ENCODE assay signal across 8 cellular contexts in genomic region chr6:32189742-32190053, GRCh38. TPM values are rescaled to one million over a fixed set of nuclear protein-coding genes. Genes with fewer than 3 reads are reported as not detected.
DNase-seq lines count a peak whose midpoint lies in the region; ATAC-seq and TF ChIP-seq lines count a peak whose summit lies in the region.

No MANE protein-coding gene starts in this region.

- H3K4me3 Mint-ChIP-seq in effector memory CD8-positive, alpha-beta T cell = peak overlapping the region; percentile 95 to 99
- H3K4me3 Mint-ChIP-seq in naive B cell = peak overlapping the region; percentile 94 to 99 (median 97)

- TF ChIP-seq CTCF in AG09309 (IDR thresholded peaks at IDR 0.05; ENCODE audit: control insufficient read depth, insufficient read depth, low read depth, low read length, missing control alignments) = no peak

- H3K36me3 Mint-ChIP-seq in effector memory CD8-positive, alpha-beta T cell (ENCODE audit: insufficient read depth) = peaks cover 57% of the 10 kb centered on the region
- peaks cover 16 to 41% of the 10 kb centered on the region in 2 donors for H3K36me3 Mint-ChIP-seq in naive B cell

- no peaks in the 10 kb centered on the region for H3K27me3 Mint-ChIP-seq in effector memory CD8-positive, alpha-beta T cell
- no peaks in the 10 kb centered on the region for H3K27me3 Mint-ChIP-seq in naive B cell

- ATAC-seq in effector memory CD8-positive, alpha-beta T cell (replicated peaks) = no peak
- ATAC-seq in naive B cell (ENCODE audit: low read depth in 2 of 2) = no peak
- ATAC-seq in GM21737 (IDR thresholded peaks at IDR 0.05; ENCODE audit: unreplicated experiment) = no peak
- ATAC-seq in HG03378 (IDR thresholded peaks at IDR 0.05; ENCODE audit: unreplicated experiment) = no peak

- H3K4me3 ChIP-seq in AG09309 (ENCODE audit: control insufficient read depth, low read depth, low read length) = peak overlapping the region; percentile 70
- H3K4me3 ChIP-seq in NT2/D1 (ENCODE audit: insufficient read length, low read depth) = peak overlapping the region; percentile 58

- DNase-seq in AG09309 (ENCODE audit: low read depth) = no peak
- DNase-seq in NT2/D1 (ENCODE audit: low read depth, low spot score) = no peak
- no peak for DNase-seq in effector memory CD8-positive, alpha-beta T cell
- no peak for DNase-seq in naive B cell
- DNase-seq in NCI-H226 = no peak
- DNase-seq in stimulated activated CD4-positive, alpha-beta T cell treated with anti-CD3 and anti-CD28 coated beads, Interleukin-4, amount 100 ng/mL, for 24 hours = no peak

- H3K27ac Mint-ChIP-seq in effector memory CD8-positive, alpha-beta T cell = peak overlapping the region; percentile 96 to 98
- peak overlapping the region in 4 of 6 donors; percentile 81 to 100 (median 94) for H3K27ac Mint-ChIP-seq in naive B cell

- H3K9ac ChIP-seq in NT2/D1 (ENCODE audit: insufficient read length, low read depth) = peak overlapping the region; percentile 83

- no peaks in the 10 kb centered on the region for H3K27me3 ChIP-seq in NT2/D1 (ENCODE audit: insufficient read depth, insufficient read length)

- H3K4me1 ChIP-seq in NT2/D1 (ENCODE audit: insufficient read depth, insufficient read length) = peaks cover 8% of the 10 kb centered on the region

- peaks cover 64 to 74% of the 10 kb centered on the region in 2 donors for H3K4me1 Mint-ChIP-seq in effector memory CD8-positive, alpha-beta T cell (ENCODE audit: low read depth in 2 of 2)
- H3K4me1 Mint-ChIP-seq in naive B cell = peaks cover 71 to 77% (median 76%) of the 10 kb centered on the region in 3 donors

- H3K9me3 ChIP-seq in NT2/D1 (ENCODE audit: insufficient read depth, low read length) = no peaks in the 10 kb centered on the region

- H3K9me3 Mint-ChIP-seq in effector memory CD8-positive, alpha-beta T cell = no peaks in the 10 kb centered on the region
- H3K9me3 Mint-ChIP-seq in naive B cell = no peaks in the 10 kb centered on the region

- peaks cover 22% of the 10 kb centered on the region for H3K36me3 ChIP-seq in NT2/D1 (ENCODE audit: insufficient read depth, insufficient read length, low read length)

RNA-seq across cellular contexts. Expression of gene PBX2, which starts 0.3 kb away (rescaled TPM):
- polyA plus RNA-seq in naive B cell (ENCODE audit: low read depth in 6 of 6) = 1 to 10 TPM in 5 of 6 donors, under 1 TPM in 1; 0.64 to 4.0 (median 3.1) TPM

RNA-seq across cellular contexts. Expression of gene GPSM3, which starts 2.7 kb away (rescaled TPM):
- polyA plus RNA-seq in naive B cell (ENCODE audit: low read depth in 6 of 6) = 100 to 1,000 TPM in 5 of 6 donors, 10 to 100 TPM in 1; 99.0 to 145 (median 125) TPM

RNA-seq across cellular contexts. Expression of gene AGER, which starts 5.6 kb away (rescaled TPM):
- 1 to 10 TPM in 1 of 6 donors, under 1 TPM in 3, not detected in 2; 0.32 to 1.1 (median 0.63) TPM for polyA plus RNA-seq in naive B cell (ENCODE audit: low read depth in 6 of 6)

RNA-seq across cellular contexts. Expression of gene RNF5, which starts 11.5 kb away (rescaled TPM):
- 100 to 1,000 TPM in 3 of 6 donors, 10 to 100 TPM in 3; 85.9 to 116 (median 102) TPM for polyA plus RNA-seq in naive B cell (ENCODE audit: low read depth in 6 of 6)

RNA-seq across cellular contexts. Expression of gene AGPAT1, which starts 13.8 kb away (rescaled TPM):
- 10 to 100 TPM in 5 of 6 donors, 1 to 10 TPM in 1; 9.1 to 20.6 (median 13.1) TPM for polyA plus RNA-seq in naive B cell (ENCODE audit: low read depth in 6 of 6)
